In the genomic region with DNA sequence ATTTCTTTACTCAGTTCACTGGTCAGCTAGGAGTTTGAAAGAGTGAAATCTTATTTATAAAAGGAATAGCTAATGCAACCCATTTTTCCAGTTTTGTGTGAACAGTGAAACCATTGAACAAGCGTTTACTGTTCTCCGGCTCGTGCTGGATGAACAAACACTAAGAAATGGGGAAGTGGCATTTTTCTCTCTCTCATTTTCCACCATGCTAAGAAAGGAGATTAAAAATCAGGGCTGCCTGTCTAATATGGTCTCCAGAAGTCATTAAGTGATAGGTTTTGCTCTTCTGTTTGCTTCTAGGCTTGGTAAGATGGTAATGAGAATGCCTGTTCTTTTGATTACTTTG, we compare ENCODE assay signal across 1 cellular context.
TF ChIP-seq lines count a peak whose summit lies in the region.

No MANE protein-coding gene starts in this region.

TF ChIP-seq in neural cell, 6 proteins besides CTCF, POLR2A, EP300 and RAD21 (continued from another document):
- TF ChIP-seq, protein P1, sequence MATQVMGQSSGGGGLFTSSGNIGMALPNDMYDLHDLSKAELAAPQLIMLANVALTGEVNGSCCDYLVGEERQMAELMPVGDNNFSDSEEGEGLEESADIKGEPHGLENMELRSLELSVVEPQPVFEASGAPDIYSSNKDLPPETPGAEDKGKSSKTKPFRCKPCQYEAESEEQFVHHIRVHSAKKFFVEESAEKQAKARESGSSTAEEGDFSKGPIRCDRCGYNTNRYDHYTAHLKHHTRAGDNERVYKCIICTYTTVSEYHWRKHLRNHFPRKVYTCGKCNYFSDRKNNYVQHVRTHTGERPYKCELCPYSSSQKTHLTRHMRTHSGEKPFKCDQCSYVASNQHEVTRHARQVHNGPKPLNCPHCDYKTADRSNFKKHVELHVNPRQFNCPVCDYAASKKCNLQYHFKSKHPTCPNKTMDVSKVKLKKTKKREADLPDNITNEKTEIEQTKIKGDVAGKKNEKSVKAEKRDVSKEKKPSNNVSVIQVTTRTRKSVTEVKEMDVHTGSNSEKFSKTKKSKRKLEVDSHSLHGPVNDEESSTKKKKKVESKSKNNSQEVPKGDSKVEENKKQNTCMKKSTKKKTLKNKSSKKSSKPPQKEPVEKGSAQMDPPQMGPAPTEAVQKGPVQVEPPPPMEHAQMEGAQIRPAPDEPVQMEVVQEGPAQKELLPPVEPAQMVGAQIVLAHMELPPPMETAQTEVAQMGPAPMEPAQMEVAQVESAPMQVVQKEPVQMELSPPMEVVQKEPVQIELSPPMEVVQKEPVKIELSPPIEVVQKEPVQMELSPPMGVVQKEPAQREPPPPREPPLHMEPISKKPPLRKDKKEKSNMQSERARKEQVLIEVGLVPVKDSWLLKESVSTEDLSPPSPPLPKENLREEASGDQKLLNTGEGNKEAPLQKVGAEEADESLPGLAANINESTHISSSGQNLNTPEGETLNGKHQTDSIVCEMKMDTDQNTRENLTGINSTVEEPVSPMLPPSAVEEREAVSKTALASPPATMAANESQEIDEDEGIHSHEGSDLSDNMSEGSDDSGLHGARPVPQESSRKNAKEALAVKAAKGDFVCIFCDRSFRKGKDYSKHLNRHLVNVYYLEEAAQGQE (IDR thresholded peaks at IDR 0.05; ENCODE audit: borderline replicate concordance) = no peak
- no peak for TF ChIP-seq POLR2AphosphoS5 (IDR thresholded peaks at IDR 0.05)
